9 cellular contexts compared by ENCODE assay signal in genomic region chr20:49668181-49668877, GRCh38. TPM values are rescaled to one million over a fixed set of nuclear protein-coding genes. Genes with fewer than 3 reads are reported as not detected.
DNase-seq lines count a peak whose midpoint lies in the region; ATAC-seq and TF ChIP-seq lines count a peak whose summit lies in the region.
"Had no signal": no experiment of that assay in that cellular context is flagged by ENCODE, and none has a peak within 500 bp of the region (broad histone marks: within the 10 kb centered on the region; RNA-seq: fewer than 3 reads in every experiment).

No MANE protein-coding gene starts in this region.

- no peak overlapping the region for H3K4me3 ChIP-seq in PC-9
- H3K4me3 ChIP-seq: thyroid gland had no signal

- H3K36me3 ChIP-seq in PC-9 (ENCODE audit: low read depth): peaks cover 45% of the 10 kb centered on the region
- H3K36me3 ChIP-seq: thyroid gland had no signal

- peaks cover 74% of the 10 kb centered on the region for H3F3A ChIP-seq in PC-9 (ENCODE audit: insufficient read depth, low read depth)

- H3K27me3 Mint-ChIP-seq in nephron progenitor cell (ENCODE audit: low read depth, poor library complexity): no peaks in the 10 kb centered on the region

- H3K27ac Mint-ChIP-seq in nephron progenitor cell: peak overlapping the region; percentile 52

- no peak for DNase-seq in PC-9
- DNase-seq in activated gamma-delta T cell treated with anti-CD3 and anti-CD28 coated beads, Interleukin-2, amount 50 U/mL, for 16 hours (ENCODE audit: low read depth): peak; percentile 75
- DNase-seq in nephron progenitor cell: peak; percentile 23
- no peak for DNase-seq in NCI-H526 (lab: John Stamatoyannopoulos, UW)
- no peak for DNase-seq in NCI-H345 treated with DMSO at 0.1 percent for 48 hours (lab: John Stamatoyannopoulos, UW; ENCODE audit: unreplicated experiment)
- DNase-seq in HK-2 (ENCODE audit: unreplicated experiment): no peak

- no peaks in the 10 kb centered on the region for H3K9me3 Mint-ChIP-seq in nephron progenitor cell

- H2AFZ ChIP-seq in PC-9: no peak overlapping the region

- CTCF ChIA-PET in PC-9 (lab: Charles Lee): interaction anchor here (0.6 kb wide), 1 partner anchor 41 kb away, joined by 13 read pairs; no protein-coding TSS in a partner anchor

- H3K4me1 Mint-ChIP-seq in nephron progenitor cell: peaks cover 67% of the 10 kb centered on the region

- no peaks in the 10 kb centered on the region for H3K9me3 ChIP-seq in PC-9 (ENCODE audit: insufficient read depth, low read depth)
- H3K9me3 ChIP-seq: thyroid gland had no signal

- peaks cover 8% of the 10 kb centered on the region for H3K36me3 Mint-ChIP-seq in nephron progenitor cell (ENCODE audit: low read depth)

- H3K4me3 Mint-ChIP-seq in nephron progenitor cell: peak overlapping the region; percentile 29

- POLR2A ChIA-PET in PC-9 (lab: Charles Lee; ENCODE audit: unreplicated experiment): interaction anchor here (0.7 kb wide), 1 partner anchor 11 kb away, joined by 8 read pairs; no protein-coding TSS in a partner anchor

- intact Hi-C loops in PC-9 (cut with micrococcal nuclease; ENCODE audit: unreplicated experiment): no loop called here

- peak; percentile 45 for TF ChIP-seq POLR2A in GM15510 (IDR thresholded peaks at IDR 0.05; ENCODE audit: borderline replicate concordance, extremely low read depth, insufficient read length)

- no peaks in the 10 kb centered on the region for H3K27me3 ChIP-seq in PC-9 (ENCODE audit: insufficient read depth, low read depth)
- H3K27me3 ChIP-seq: thyroid gland had no signal

- peaks cover 52% of the 10 kb centered on the region for H3K4me1 ChIP-seq in PC-9 (replicated peaks; ENCODE audit: insufficient read depth)

- H3K9me2 ChIP-seq in PC-9 (ENCODE audit: insufficient read depth): no peaks in the 10 kb centered on the region

- H3K79me2 ChIP-seq in PC-9 (ENCODE audit: low read depth): peaks cover 97% of the 10 kb centered on the region

- BruUV-seq in PC-9 (replicated peaks; lab: Mats Ljungman, UMichigan): no TSS peak

- peak overlapping the region; percentile 15; the same call in 1 of the 2 replicates for H3K27ac ChIP-seq in PC-9
- H3K27ac ChIP-seq: thyroid gland had no signal

- H3K4me2 ChIP-seq in PC-9: no peak overlapping the region

- TF ChIP-seq CTCF in PC-9 (conservative IDR thresholded peaks at IDR 0.05) (no peak), nephron progenitor cell (IDR thresholded peaks at IDR 0.05) (no peak)

- ATAC-seq in HG02642 (IDR thresholded peaks at IDR 0.05; ENCODE audit: poor library complexity, unreplicated experiment): peak; percentile 84

- H4K20me1 ChIP-seq in PC-9 (ENCODE audit: insufficient read depth): peaks cover 70% of the 10 kb centered on the region

RNA-seq across cellular contexts. Expression of gene B4GALT5, which starts 45.3 kb away (rescaled TPM):
- 61.7 and 63.1 TPM in 2 replicates for total RNA-seq in PC-9 (2021)

Comparison
In these comparisons a context has a peak if more than half of its experiments do, and no peak if none do; other contexts are left out.
1. DNase-seq: peak in activated gamma-delta T cell treated with anti-CD3 and anti-CD28 coated beads, Interleukin-2, amount 50 U/mL, for 16 hours (single experiment) and nephron progenitor cell (single experiment); none in PC-9 (0 of 2), NCI-H526 (0 of 2), NCI-H345 treated with DMSO at 0.1 percent for 48 hours (single experiment) and HK-2 (single experiment).